ENCODE assay signal across 8 cellular contexts in the genomic region with DNA sequence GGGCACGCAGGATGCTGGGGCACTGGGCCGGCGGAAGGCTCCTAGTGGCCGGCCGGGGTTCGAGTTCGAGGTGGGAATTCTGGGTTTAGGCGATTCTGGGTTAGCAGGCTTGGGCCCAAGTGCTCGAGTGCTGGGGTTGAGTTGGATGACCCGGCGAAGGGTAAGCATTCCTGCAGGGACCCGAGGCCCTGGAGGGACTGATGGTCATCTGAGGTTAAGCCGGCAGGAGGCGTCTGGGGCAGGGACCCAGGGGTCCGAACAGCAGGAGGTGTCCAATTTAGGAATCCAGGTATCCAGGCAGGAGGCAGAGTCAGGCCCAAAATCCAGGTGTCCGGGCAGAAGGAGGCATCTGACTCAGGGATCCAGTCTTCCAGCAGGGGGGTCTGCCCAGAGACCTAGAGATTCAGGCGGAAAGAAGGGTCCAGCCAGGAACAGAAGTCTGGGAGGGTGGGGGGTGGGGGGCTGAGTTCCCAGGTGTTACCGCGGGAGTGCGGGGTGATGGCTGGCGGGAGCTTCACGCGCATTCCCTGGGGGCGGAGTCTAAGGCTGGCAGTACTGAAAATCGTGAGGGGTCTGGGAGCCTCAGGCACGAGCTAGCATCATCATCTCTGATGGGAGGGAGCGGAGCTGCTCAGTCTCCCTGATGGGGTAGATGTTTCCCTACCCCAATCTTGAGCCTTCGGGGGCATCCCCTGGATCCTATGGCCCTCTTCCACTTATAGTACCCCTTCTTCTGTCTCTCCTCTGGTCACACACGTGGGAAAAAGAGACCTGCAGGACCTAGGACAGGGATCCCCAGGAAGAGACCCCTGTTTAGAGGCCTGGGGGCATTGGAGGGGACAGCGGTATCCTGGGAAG. TPM values are rescaled to one million over a fixed set of nuclear protein-coding genes. Genes with fewer than 3 reads are reported as not detected.
DNase-seq lines count a peak whose midpoint lies in the region; ATAC-seq, FAIRE-seq and TF ChIP-seq lines count a peak whose summit lies in the region.

No MANE protein-coding gene starts in this region.

- ATAC-seq in pancreas: no peak
- ATAC-seq in GM18861 (IDR thresholded peaks at IDR 0.05; ENCODE audit: unreplicated experiment): no peak

- no peaks in the 10 kb centered on the region for H3K9me3 Mint-ChIP-seq in endodermal cell

- H3K36me3 ChIP-seq in endodermal cell (ENCODE audit: control insufficient read depth, insufficient read depth, low read length) (no peaks in the 10 kb centered on the region), pancreas (no peaks in the 10 kb centered on the region)

- 14 to 22% methylated on average over 17 to 30 of the region's 30 CpGs for WGBS in endodermal cell (ENCODE audit: insufficient coverage in 1 of 2, insufficient read length in 1 of 2), 2 experiments
- WGBS in pancreas, 2 donors: 45 to 46% methylated on average over 30 of the region's 30 CpGs

- H3K9me3 ChIP-seq in endodermal cell (ENCODE audit: control insufficient read depth, low read length) (no peaks in the 10 kb centered on the region), pancreas (no peaks in the 10 kb centered on the region)

- H3K27ac Mint-ChIP-seq in endodermal cell: peak overlapping the region; percentile 94

- DNase-seq in DMS53 (lab: John Stamatoyannopoulos, UW) (peak; percentile 77), DMS53 treated with DMSO at 0.1 percent for 48 hours (lab: John Stamatoyannopoulos, UW; ENCODE audit: unreplicated experiment) (no peak), NCI-H69 (lab: John Stamatoyannopoulos, UW) (peak; percentile 23), endodermal cell (no peak), pancreas (peak in 1 of 6 donors; percentile 72), NCI-H1105 (lab: John Stamatoyannopoulos, UW) (no peak), DMS79 (lab: John Stamatoyannopoulos, UW) (no peak)

- no peak for FAIRE-seq in pancreas (lab: Jason Lieb, UNC)

- H3K9ac ChIP-seq in endodermal cell (ENCODE audit: extremely low read depth, low read length, poor library complexity, severe bottlenecking): peak overlapping the region; percentile 85

- intact Hi-C loops in pancreas (cut with DNase I): loop anchor here (5.0 to 10.0 kb wide), 3 partner anchors 36 to 96 kb away; no protein-coding TSS in a partner anchor

- TF ChIP-seq CTCF in endodermal cell (conservative IDR thresholded peaks at IDR 0.05): peak; percentile 60
- no peak for TF ChIP-seq CTCF in pancreas (IDR thresholded peaks at IDR 0.05)

- peak overlapping the region; percentile 85 for H3K4me3 Mint-ChIP-seq in endodermal cell

- H3K4me1 Mint-ChIP-seq in endodermal cell: peaks cover 15% of the 10 kb centered on the region

- no peaks in the 10 kb centered on the region for H3K4me1 ChIP-seq in endodermal cell (ENCODE audit: control insufficient read depth, insufficient read depth, low read length)
- peaks cover 0 to 5% (median 4%) of the 10 kb centered on the region in 3 donors for H3K4me1 ChIP-seq in pancreas

- no peaks in the 10 kb centered on the region for H3K27me3 Mint-ChIP-seq in endodermal cell (ENCODE audit: insufficient read depth)

- H3K4me3 ChIP-seq in endodermal cell (ENCODE audit: low read length) (peak overlapping the region; percentile 91), pancreas (peak overlapping the region; percentile 7 to 59 (median 18))

- H3K27me3 ChIP-seq in endodermal cell (ENCODE audit: control insufficient read depth, insufficient read depth, low read length, poor library complexity, severe bottlenecking): no peaks in the 10 kb centered on the region
- H3K27me3 ChIP-seq in pancreas: no peaks in the 10 kb centered on the region

- peak overlapping the region; percentile 59 for H3K27ac ChIP-seq in endodermal cell (ENCODE audit: low read depth, low read length)
- H3K27ac ChIP-seq in pancreas: no peak overlapping the region

- no peaks in the 10 kb centered on the region for H3K36me3 Mint-ChIP-seq in endodermal cell (ENCODE audit: low read depth)

RNA-seq across cellular contexts. Expression of a gene that starts 0.6 kb away (rescaled TPM):
- total RNA-seq in endodermal cell (1 to 10 TPM; 3.5 to 4.1 TPM), pancreas (under 1 TPM in 3 of 6 donors, not detected in 3; 0.09 to 0.28 (median 0.21) TPM)
- polyA plus RNA-seq in endodermal cell (2013, experiment 1 of 2): 4.5 TPM
- 4.5 TPM for polyA plus RNA-seq in endodermal cell (2013, experiment 2 of 2)
- under 1 TPM; 0.30 to 0.52 TPM for polyA plus RNA-seq in pancreas

RNA-seq across cellular contexts. Expression of a gene that starts 9.9 kb away (rescaled TPM):
- 1 to 10 TPM; 1.6 to 1.8 TPM for total RNA-seq in endodermal cell
- 1.4 TPM for polyA plus RNA-seq in endodermal cell (2013, experiment 1 of 2)
- 0.83 TPM for polyA plus RNA-seq in endodermal cell (2013, experiment 2 of 2)
- under 1 TPM in 4 of 6 donors, not detected in 2; 0.19 to 0.66 (median 0.44) TPM for total RNA-seq in pancreas
- under 1 TPM; 0.54 to 0.76 TPM for polyA plus RNA-seq in pancreas

RNA-seq across cellular contexts. Expression of a gene that starts 18.4 kb away (rescaled TPM):
- total RNA-seq in endodermal cell (under 1 TPM in 1 of 2 donors, not detected in 1; 0.26 TPM), pancreas (1 to 10 TPM in 5 of 6 donors, under 1 TPM in 1; 0.39 to 8.5 (median 2.2) TPM)
- not detected for polyA plus RNA-seq in endodermal cell (2013, experiment 1 of 2)
- polyA plus RNA-seq in endodermal cell (2013, experiment 2 of 2): not detected
- polyA plus RNA-seq in pancreas: 10 to 100 TPM; 16.9 to 19.7 TPM

RNA-seq across cellular contexts. Expression of a gene that starts 26.2 kb away (rescaled TPM):
- total RNA-seq in endodermal cell (10 to 100 TPM in 1 of 2 donors, 1 to 10 TPM in 1; 6.6 to 11.5 TPM), pancreas (10 to 100 TPM in 3 of 6 donors, 1 to 10 TPM in 3; 4.7 to 18.7 (median 9.8) TPM)
- polyA plus RNA-seq in endodermal cell (2013, experiment 1 of 2): 14.9 TPM
- polyA plus RNA-seq in endodermal cell (2013, experiment 2 of 2): 14.3 TPM
- polyA plus RNA-seq in pancreas: 10 to 100 TPM; 51.2 to 65.7 TPM

RNA-seq across cellular contexts. Expression of a gene that starts 51.2 kb away (rescaled TPM):
- total RNA-seq in endodermal cell: 1 to 10 TPM; 6.7 to 7.5 TPM
- 3.2 TPM for polyA plus RNA-seq in endodermal cell (2013, experiment 1 of 2)
- polyA plus RNA-seq in endodermal cell (2013, experiment 2 of 2): 4.9 TPM
- total RNA-seq in pancreas: 100 to 1,000 TPM in 4 of 6 donors, 10 to 100 TPM in 2; 45.8 to 128 (median 104) TPM
- polyA plus RNA-seq in pancreas: 100 to 1,000 TPM; 207 to 254 TPM

Comparison
In these comparisons a context has a peak if more than half of its experiments do, and no peak if none do; other contexts are left out.
1. DNase-seq: peak in DMS53 (single experiment) and NCI-H69 (single experiment); none in DMS53 treated with DMSO at 0.1 percent for 48 hours (single experiment), endodermal cell (single experiment), NCI-H1105 (single experiment) and DMS79 (single experiment).